Comparison of ENCODE assay signal across 22 cellular contexts in the genomic region with DNA sequence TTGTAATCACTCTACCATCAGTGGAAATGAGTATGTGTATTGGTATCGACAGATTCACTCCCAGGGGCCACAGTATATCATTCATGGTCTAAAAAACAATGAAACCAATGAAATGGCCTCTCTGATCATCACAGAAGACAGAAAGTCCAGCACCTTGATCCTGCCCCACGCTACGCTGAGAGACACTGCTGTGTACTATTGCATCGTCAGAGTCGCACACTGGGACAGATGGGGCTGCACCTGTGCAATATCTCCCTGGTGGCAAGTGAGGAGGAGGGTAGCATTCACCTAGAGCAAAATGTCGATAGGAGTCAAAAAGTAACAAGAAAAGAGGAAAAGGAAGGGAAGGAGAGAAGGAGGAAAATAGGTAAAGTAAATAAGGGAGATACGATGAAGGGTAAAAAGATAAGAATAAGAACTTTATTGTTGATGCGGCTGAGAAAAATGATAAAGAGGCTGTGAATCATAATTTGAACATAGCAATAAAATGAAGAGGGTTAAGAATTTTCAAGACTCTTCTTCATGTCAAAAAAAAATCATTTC.
A peak's percentile ranks its signal among the peaks of the same experiment; 100 is the strongest.
DNase-seq lines count a peak whose midpoint lies in the region; ATAC-seq and TF ChIP-seq lines count a peak whose summit lies in the region.
"Had no signal": no experiment of that assay in that cellular context is flagged by ENCODE, and none has a peak within 500 bp of the region (broad histone marks: within the 10 kb centered on the region; RNA-seq: fewer than 3 reads in every experiment).

No MANE protein-coding gene starts in this region.

- no peaks in the 10 kb centered on the region for H3K36me3 Mint-ChIP-seq in T-helper 2 cell treated with Interferon-gamma antibody and Interleukin-4, amounts not matched to agents 5 μg/mL and 100 μg/mL, for 36 hours (ENCODE audit: low read depth)
- H3K36me3 Mint-ChIP-seq in stimulated activated naive CD8-positive, alpha-beta T cell treated with anti-CD3 and anti-CD28 coated beads, Interleukin-15, Interleukin-2, amounts not matched to agents 100 ng/mL and 50 ng/mL, for 24 hours (ENCODE audit: low read depth), result no peaks in the 10 kb centered on the region
- no peaks in the 10 kb centered on the region for H3K36me3 Mint-ChIP-seq in activated naive CD8-positive, alpha-beta T cell treated with anti-CD3 and anti-CD28 coated beads for 36 hours
- H3K36me3 Mint-ChIP-seq: WTC11 had no signal

- in situ Hi-C loops in GM13976 (cut with MboI; ENCODE audit: low sequenced_read_pairs, unreplicated experiment), result no loop called here

- no peak for TF ChIP-seq CTCF in GM13976 (IDR thresholded peaks at IDR 0.05; ENCODE audit: borderline replicate concordance, control extremely low read depth, extremely low read depth, insufficient read depth, missing control alignments)

- H3K4me1 Mint-ChIP-seq in T-helper 2 cell treated with Interferon-gamma antibody and Interleukin-4, amounts not matched to agents 5 μg/mL and 100 μg/mL, for 36 hours (ENCODE audit: low read depth), result peaks cover 17% of the 10 kb centered on the region
- peaks cover 14% of the 10 kb centered on the region for H3K4me1 Mint-ChIP-seq in stimulated activated naive CD8-positive, alpha-beta T cell treated with anti-CD3 and anti-CD28 coated beads, Interleukin-15, Interleukin-2, amounts not matched to agents 100 ng/mL and 50 ng/mL, for 24 hours (ENCODE audit: low read depth)
- peaks cover 5% of the 10 kb centered on the region for H3K4me1 Mint-ChIP-seq in activated naive CD8-positive, alpha-beta T cell treated with anti-CD3 and anti-CD28 coated beads for 36 hours
- H3K4me1 Mint-ChIP-seq: GM23338, WTC11 had no signal

- H3K4me3 Mint-ChIP-seq in T-helper 2 cell treated with Interferon-gamma antibody and Interleukin-4, amounts not matched to agents 5 μg/mL and 100 μg/mL, for 36 hours, result peak overlapping the region; percentile 83
- H3K4me3 Mint-ChIP-seq in stimulated activated naive CD8-positive, alpha-beta T cell treated with anti-CD3 and anti-CD28 coated beads, Interleukin-15, Interleukin-2, amounts not matched to agents 100 ng/mL and 50 ng/mL, for 24 hours, result peak overlapping the region; percentile 84
- H3K4me3 Mint-ChIP-seq in activated naive CD8-positive, alpha-beta T cell treated with anti-CD3 and anti-CD28 coated beads for 36 hours, result peak overlapping the region; percentile 78
- H3K4me3 Mint-ChIP-seq: GM23338, nephron, WTC11 had no signal

- H3K27me3 Mint-ChIP-seq in T-helper 2 cell treated with Interferon-gamma antibody and Interleukin-4, amounts not matched to agents 5 μg/mL and 100 μg/mL, for 36 hours (ENCODE audit: low read depth), result peaks cover 3% of the 10 kb centered on the region
- H3K27me3 Mint-ChIP-seq in stimulated activated naive CD8-positive, alpha-beta T cell treated with anti-CD3 and anti-CD28 coated beads, Interleukin-15, Interleukin-2, amounts not matched to agents 100 ng/mL and 50 ng/mL, for 24 hours, result no peaks in the 10 kb centered on the region
- no peaks in the 10 kb centered on the region for H3K27me3 Mint-ChIP-seq in activated naive CD8-positive, alpha-beta T cell treated with anti-CD3 and anti-CD28 coated beads for 36 hours

- ATAC-seq in stimulated activated naive CD8-positive, alpha-beta T cell treated with anti-CD3 and anti-CD28 coated beads, Interleukin-15, Interleukin-2, amounts not matched to agents 100 U/mL and 50 U/mL, for 24 hours, result no peak
- ATAC-seq: GM23338, SK-N-SH treated with all-trans-retinoic acid at 6 μM for 48 hours, WTC11 had no signal

- H3K27ac Mint-ChIP-seq in T-helper 2 cell treated with Interferon-gamma antibody and Interleukin-4, amounts not matched to agents 5 μg/mL and 100 μg/mL, for 36 hours, result peak overlapping the region; percentile 89
- H3K27ac Mint-ChIP-seq in stimulated activated naive CD8-positive, alpha-beta T cell treated with anti-CD3 and anti-CD28 coated beads, Interleukin-15, Interleukin-2, amounts not matched to agents 100 ng/mL and 50 ng/mL, for 24 hours, result peak overlapping the region; percentile 89
- peak overlapping the region; percentile 80 for H3K27ac Mint-ChIP-seq in activated naive CD8-positive, alpha-beta T cell treated with anti-CD3 and anti-CD28 coated beads for 36 hours
- H3K27ac Mint-ChIP-seq: GM23338, nephron, WTC11 had no signal

- DNase-seq in T-helper 2 cell treated with Interferon-gamma antibody and Interleukin-4, amounts not matched to agents 5 μg/mL and 100 μg/mL, for 36 hours (ENCODE audit: low spot score), result no peak
- DNase-seq in T-helper 2 cell (no peak), GM13976 (ENCODE audit: low spot score) (no peak), NCI-H1694 treated with DMSO at 0.1 percent for 48 hours (lab: John Stamatoyannopoulos, UW) (no peak), OCI-M1 (lab: John Stamatoyannopoulos, UW) (no peak)
- no peak for DNase-seq in stimulated activated naive CD8-positive, alpha-beta T cell treated with anti-CD3 and anti-CD28 coated beads, Interleukin-15, Interleukin-2, amounts not matched to agents 100 U/mL and 50 U/mL, for 24 hours
- DNase-seq in activated naive CD8-positive, alpha-beta T cell treated with anti-CD3 and anti-CD28 coated beads for 36 hours, result no peak
- DNase-seq: activated effector memory CD4-positive, alpha-beta T cell treated with Interleukin-2 at 50 U/mL for 16 hours; aorta; colonic mucosa; head of caudate nucleus; Karpas-422; MV-4-11; NCI-H146; stomach; T1000; tibial artery had no signal

- no peaks in the 10 kb centered on the region for H3K9me3 Mint-ChIP-seq in T-helper 2 cell treated with Interferon-gamma antibody and Interleukin-4, amounts not matched to agents 5 μg/mL and 100 μg/mL, for 36 hours
- no peaks in the 10 kb centered on the region for H3K9me3 Mint-ChIP-seq in stimulated activated naive CD8-positive, alpha-beta T cell treated with anti-CD3 and anti-CD28 coated beads, Interleukin-15, Interleukin-2, amounts not matched to agents 100 ng/mL and 50 ng/mL, for 24 hours
- H3K9me3 Mint-ChIP-seq in activated naive CD8-positive, alpha-beta T cell treated with anti-CD3 and anti-CD28 coated beads for 36 hours, result no peaks in the 10 kb centered on the region
- H3K9me3 Mint-ChIP-seq: GM23338, WTC11 had no signal
